In genomic region chr4:37976991-37977470, GRCh38 we compare ENCODE assay signal across 8 cellular contexts. TPM values are rescaled to one million over a fixed set of nuclear protein-coding genes. Genes with fewer than 3 reads are reported as not detected.
DNase-seq lines count a peak whose midpoint lies in the region; ATAC-seq and TF ChIP-seq lines count a peak whose summit lies in the region.

No MANE protein-coding gene starts in this region.

- H4K12ac ChIP-seq in trophoblast cell (ENCODE audit: low read depth, low read length), result peak overlapping the region; percentile 85

- no peak overlapping the region for H2AK5ac ChIP-seq in trophoblast cell (ENCODE audit: low read length)

- peak overlapping the region; percentile 95 for H2BK5ac ChIP-seq in trophoblast cell (ENCODE audit: low read depth, low read length, poor library complexity)

- no peak for TF ChIP-seq POLR2A in upper lobe of left lung (IDR thresholded peaks at IDR 0.05)

- H3K27ac Mint-ChIP-seq in activated naive CD8-positive, alpha-beta T cell, result peak overlapping the region; percentile 76

- DNase-seq in EH (ENCODE audit: low read depth), result peak; percentile 77
- DNase-seq in SKM-1 (lab: John Stamatoyannopoulos, UW; ENCODE audit: unreplicated experiment), result peak; percentile 55
- peak; percentile 94 for DNase-seq in Right ventricle myocardium inferior (ENCODE audit: missing footprints)
- peak; percentile 65 to 82 for DNase-seq in trophoblast cell
- DNase-seq in upper lobe of left lung, result peak; percentile 88 to 97

- peak overlapping the region; percentile 98 for H3K18ac ChIP-seq in trophoblast cell (ENCODE audit: low read length)

- no peaks in the 10 kb centered on the region for H3K9me3 Mint-ChIP-seq in activated naive CD8-positive, alpha-beta T cell (ENCODE audit: low read depth)

- no peak overlapping the region for H3K23ac ChIP-seq in trophoblast cell (ENCODE audit: low read length)

- H3K27me3 Mint-ChIP-seq in activated naive CD8-positive, alpha-beta T cell, result no peaks in the 10 kb centered on the region

- H3K79me2 ChIP-seq in KMS-11 (ENCODE audit: insufficient read depth, low read depth) (no peaks in the 10 kb centered on the region), trophoblast cell (ENCODE audit: control insufficient read depth, insufficient read depth, low read length, poor library complexity) (peaks cover 12% of the 10 kb centered on the region)

- TF ChIP-seq EP300 in upper lobe of left lung (IDR thresholded peaks at IDR 0.05), result peak in 1 of 4 donors; percentile 4

- H3K27ac ChIP-seq in KMS-11 (no peak overlapping the region), trophoblast cell (ENCODE audit: low read depth, low read length) (peak overlapping the region; percentile 78), upper lobe of left lung (peak overlapping the region; percentile 93 to 98 (median 95))

- H3K79me1 ChIP-seq in trophoblast cell (ENCODE audit: low read length), result peaks cover 10% of the 10 kb centered on the region

- peak overlapping the region; percentile 97 for H2BK120ac ChIP-seq in trophoblast cell (ENCODE audit: insufficient read depth, low read length, poor library complexity)

- peak overlapping the region; percentile 74 for H4K8ac ChIP-seq in trophoblast cell (ENCODE audit: low read depth, low read length)

- H3K9me3 ChIP-seq in trophoblast cell (ENCODE audit: insufficient read depth, low read depth, low read length), result peaks cover 1% of the 10 kb centered on the region
- H3K9me3 ChIP-seq in upper lobe of left lung, result no peaks in the 10 kb centered on the region

- peaks cover 33% of the 10 kb centered on the region for H3K4me1 Mint-ChIP-seq in activated naive CD8-positive, alpha-beta T cell (ENCODE audit: low read depth)

- no peak overlapping the region for H3K4ac ChIP-seq in trophoblast cell (ENCODE audit: low read depth, low read length)

- no peak overlapping the region for H3K4me2 ChIP-seq in KMS-11
- peak overlapping the region; percentile 95 for H3K4me2 ChIP-seq in trophoblast cell (ENCODE audit: low read length)

- H3K4me1 ChIP-seq in KMS-11 (ENCODE audit: low read depth, poor library complexity, severe bottlenecking) (peaks cover 24% of the 10 kb centered on the region), trophoblast cell (ENCODE audit: control insufficient read depth in 1 of 2, insufficient read depth in 2 of 2, low read length in 2 of 2) (peaks cover 4 to 14% of the 10 kb centered on the region in 2 experiments), upper lobe of left lung (peaks cover 10 to 27% (median 18%) of the 10 kb centered on the region in 4 donors)

- no peaks in the 10 kb centered on the region for H3K36me3 Mint-ChIP-seq in activated naive CD8-positive, alpha-beta T cell

- H3K27me3 ChIP-seq in KMS-11 (ENCODE audit: insufficient read depth, low read depth), result no peaks in the 10 kb centered on the region
- no peaks in the 10 kb centered on the region for H3K27me3 ChIP-seq in trophoblast cell (ENCODE audit: insufficient read depth, low read length)
- no peaks in the 10 kb centered on the region for H3K27me3 ChIP-seq in upper lobe of left lung

- ATAC-seq in GM21737 (IDR thresholded peaks at IDR 0.05; ENCODE audit: unreplicated experiment) (peak; percentile 81), Right ventricle myocardium inferior (peak; percentile 87), upper lobe of left lung (ENCODE audit: low FRiP score in 2 of 2) (peak; percentile 87 to 95)

- no CpG with 5 or more reads among the region's 50 CpGs for WGBS in trophoblast cell (ENCODE audit: extremely low coverage, insufficient coverage, insufficient read length)
- 0 to 1% methylated on average over 4 to 17 of the region's 50 CpGs for WGBS in upper lobe of left lung, 2 donors

- peak overlapping the region; percentile 88 for H4K91ac ChIP-seq in trophoblast cell (ENCODE audit: low read depth, low read length)

- intact Hi-C loops in Right ventricle myocardium inferior (cut with DNase I), result loop anchor here (5.0 to 10.0 kb wide), 4 partner anchors 55 to 292 kb away; partner anchors contain the start of genes PGM2 and RELL1

- H4K20me1 ChIP-seq in KMS-11 (ENCODE audit: insufficient read depth), result no peaks in the 10 kb centered on the region

- peak overlapping the region; percentile 78 for H3K4me3 Mint-ChIP-seq in activated naive CD8-positive, alpha-beta T cell

- H3K4me3 ChIP-seq in KMS-11 (IDR thresholded peaks at IDR 0.05; ENCODE audit: insufficient read depth, low read depth, low read length), result no peak overlapping the region
- H3K4me3 ChIP-seq in trophoblast cell (ENCODE audit: low read depth, low read length), result peak overlapping the region; percentile 93
- H3K4me3 ChIP-seq in upper lobe of left lung, result peak overlapping the region in 3 of 4 donors; percentile 75 to 90 (median 78)

- peak overlapping the region; percentile 76 for H3K14ac ChIP-seq in trophoblast cell (ENCODE audit: low read length)

- peak overlapping the region; percentile 14; the same call in 1 of the 2 replicates for H2AFZ ChIP-seq in KMS-11 (ENCODE audit: low read depth)
- H2AFZ ChIP-seq in trophoblast cell (ENCODE audit: insufficient read depth, low read length, poor library complexity), result peak overlapping the region; percentile 54

- TF ChIP-seq CTCF in KMS-11 (conservative IDR thresholded peaks at IDR 0.05; ENCODE audit: low read depth, low read length) (no peak), upper lobe of left lung (IDR thresholded peaks at IDR 0.05) (no peak)

- H2BK12ac ChIP-seq in trophoblast cell (ENCODE audit: low read length), result peak overlapping the region; percentile 78

- H3K36me3 ChIP-seq in KMS-11 (ENCODE audit: insufficient read depth) (no peaks in the 10 kb centered on the region), trophoblast cell (ENCODE audit: control insufficient read depth in 1 of 2, insufficient read depth in 2 of 2, low read length in 2 of 2) (no peaks in the 10 kb centered on the region), upper lobe of left lung (no peaks in the 10 kb centered on the region)

- H3K9ac ChIP-seq in KMS-11, result no peak overlapping the region
- H3K9ac ChIP-seq in trophoblast cell (ENCODE audit: low read length), result peak overlapping the region; percentile 89

RNA-seq across cellular contexts. Expression of gene PTTG2, which starts 16.8 kb away (rescaled TPM):
- total RNA-seq in Right ventricle myocardium inferior (0.38 TPM), upper lobe of left lung (10 to 100 TPM in 1 of 6 donors, 1 to 10 TPM in 1, under 1 TPM in 2, not detected in 2; 0.43 to 22.0 (median 0.85) TPM)
- polyA plus RNA-seq in trophoblast cell (2013), result not detected in 2 replicates
